In the genomic region with DNA sequence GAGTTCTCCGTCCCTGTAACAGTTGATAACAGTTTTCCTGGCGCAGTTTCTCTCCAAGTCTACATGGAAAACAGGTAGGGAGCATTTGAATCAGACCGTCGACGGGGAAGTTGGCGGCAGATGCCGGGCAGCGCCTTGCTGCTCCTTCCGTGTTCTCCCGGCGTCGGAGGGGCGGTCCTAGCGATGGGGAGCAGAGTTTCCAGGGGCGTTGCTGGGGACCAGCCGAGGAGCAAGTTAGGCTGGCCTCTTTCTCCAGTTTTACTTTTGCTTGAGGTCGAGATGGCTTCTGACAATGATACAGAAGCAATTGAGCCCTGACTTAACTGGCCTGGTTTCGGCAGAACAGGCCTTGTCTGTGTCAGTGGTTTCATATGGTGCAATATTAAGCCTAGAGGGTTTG, we compare ENCODE assay signal across 9 cellular contexts. TPM values are rescaled to one million over a fixed set of nuclear protein-coding genes. Genes with fewer than 3 reads are reported as not detected.
DNase-seq lines count a peak whose midpoint lies in the region; ATAC-seq and TF ChIP-seq lines count a peak whose summit lies in the region.
"Not testable (repeated sequence)": the region's sequence is repeated elsewhere in the genome, so short reads cannot be mapped to it uniquely, and the experiment has no call there.
"Had no signal": no experiment of that assay in that cellular context is flagged by ENCODE, and none has a peak within 500 bp of the region (broad histone marks: within the 10 kb centered on the region; RNA-seq: fewer than 3 reads in every experiment).

No MANE protein-coding gene starts in this region.

- not testable (repeated sequence) for H3K9me3 Mint-ChIP-seq in activated naive CD4-positive, alpha-beta T cell treated with anti-CD3 and anti-CD28 coated beads, Interleukin-2, amount 50 U/mL, for 72 hours; naive thymus-derived CD8-positive, alpha-beta T cell

- DNase-seq in G401 (ENCODE audit: low spot score) (peak; percentile 3), fibroblast of the aortic adventitia (ENCODE audit: low read depth) (peak; percentile 20)
- DNase-seq in Panc1 (ENCODE audit: low read depth, low spot score); thoracic aorta (ENCODE audit: low spot score): not testable (repeated sequence)
- DNase-seq in activated naive CD4-positive, alpha-beta T cell treated with anti-CD3 and anti-CD28 coated beads, Interleukin-2, amount 50 U/mL, for 72 hours (ENCODE audit: low spot score in 2 of 2) = peak in 1 of 2 donors; percentile 4
- DNase-seq in naive thymus-derived CD8-positive, alpha-beta T cell = peak in 2 of 10 donors; percentile 0 to 25

- H3K9me3 ChIP-seq in Panc1 (ENCODE audit: control insufficient read depth, insufficient read depth, low read depth, low read length); thoracic aorta: not testable (repeated sequence)

- H3K4me1 Mint-ChIP-seq in naive thymus-derived CD8-positive, alpha-beta T cell = peaks cover 2 to 19% (median 14%) of the 10 kb centered on the region in 4 donors

- peak overlapping the region; percentile 79 to 92 (median 88) for H3K4me3 Mint-ChIP-seq in naive thymus-derived CD8-positive, alpha-beta T cell

- H3K36me3 ChIP-seq in Panc1 (ENCODE audit: control insufficient read depth, insufficient read depth, low read length); thoracic aorta: not testable (repeated sequence)

- TF ChIP-seq CTCF in Panc1 (IDR thresholded peaks at IDR 0.05); fibroblast of the aortic adventitia (IDR thresholded peaks at IDR 0.05; ENCODE audit: insufficient read depth, low read length); thoracic aorta (IDR thresholded peaks at IDR 0.05): not testable (repeated sequence)

- POLR2A ChIA-PET in Panc1 (lab: Charles Lee); naive thymus-derived CD8-positive, alpha-beta T cell (lab: Charles Lee): not testable (repeated sequence)

- H3K4me3 ChIP-seq in Panc1 (ENCODE audit: low read depth in 2 of 2, low read length in 2 of 2) (peak overlapping the region; percentile 42 to 47), fibroblast of the aortic adventitia (ENCODE audit: low read depth, low read length) (peak overlapping the region; percentile 61), thoracic aorta (peak overlapping the region; percentile 75)

- intact Hi-C loops in Panc1 (cut with micrococcal nuclease; ENCODE audit: unreplicated experiment) = not testable (repeated sequence)

- not testable (repeated sequence) for H3K27ac ChIP-seq in Panc1 (ENCODE audit: low read length)
- H3K27ac ChIP-seq in thoracic aorta = peak overlapping the region in 1 of 2 donors; percentile 61

- H3K27ac Mint-ChIP-seq in activated naive CD4-positive, alpha-beta T cell treated with anti-CD3 and anti-CD28 coated beads, Interleukin-2, amount 50 U/mL, for 72 hours = peak overlapping the region; percentile 79 to 89
- H3K27ac Mint-ChIP-seq in naive thymus-derived CD8-positive, alpha-beta T cell = peak overlapping the region in 9 of 10 donors; percentile 60 to 92 (median 86)

- in situ Hi-C loops in G401 (cut with HindIII; ENCODE audit: low sequenced_read_pairs); Panc1 (cut with HindIII; ENCODE audit: low pct_unique_long_range_greater_than_20kb, low sequenced_read_pairs): not testable (repeated sequence)

- CTCF ChIA-PET in Panc1 (lab: Charles Lee) = not testable (repeated sequence)

- not testable (repeated sequence) for H3K36me3 Mint-ChIP-seq in activated naive CD4-positive, alpha-beta T cell treated with anti-CD3 and anti-CD28 coated beads, Interleukin-2, amount 50 U/mL, for 72 hours; naive thymus-derived CD8-positive, alpha-beta T cell

- H3K27me3 ChIP-seq in Panc1 (ENCODE audit: control insufficient read depth, insufficient read depth, low read length); thoracic aorta (replicated peaks; ENCODE audit: insufficient read depth): not testable (repeated sequence)

- BruUV-seq in Panc1 (replicated peaks; lab: Mats Ljungman, UMichigan) = not testable (repeated sequence)

- not testable (repeated sequence) for H3K27me3 Mint-ChIP-seq in naive thymus-derived CD8-positive, alpha-beta T cell

- not testable (repeated sequence) for H3K4me1 ChIP-seq in Panc1 (ENCODE audit: control insufficient read depth, insufficient read depth, low read length); thoracic aorta (ENCODE audit: control insufficient read depth in 1 of 2, low read depth in 2 of 2)

- peak; percentile 45 for ATAC-seq in GM21526 (IDR thresholded peaks at IDR 0.05; ENCODE audit: low FRiP score, unreplicated experiment)
- ATAC-seq in HG03196 (IDR thresholded peaks at IDR 0.05; ENCODE audit: unreplicated experiment) = peak; percentile 55
- peak; percentile 64 for ATAC-seq in Panc1
- peak; percentile 46 to 52 for ATAC-seq in activated naive CD4-positive, alpha-beta T cell treated with anti-CD3 and anti-CD28 coated beads, Interleukin-2, amount 50 U/mL, for 72 hours
- ATAC-seq in naive thymus-derived CD8-positive, alpha-beta T cell = peak in 1 of 2 donors; percentile 26
- ATAC-seq in thoracic aorta (ENCODE audit: insufficient number of reproducible peaks, low FRiP score, low read depth) = not testable (repeated sequence)

RNA-seq across cellular contexts. Expression of gene NUTM2F, which starts 46.7 kb away (rescaled TPM):
- total RNA-seq in G401 (2014; rRNA removed; shearing (Covaris generic)) = not detected in 2 replicates
- total RNA-seq in Panc1 (2021; ENCODE audit: unreplicated experiment) (not detected), fibroblast of the aortic adventitia (ENCODE audit: low replicate concordance) (not detected in 2 replicates), thoracic aorta (not detected)
- not detected for polyA plus RNA-seq in Panc1 (2012; ENCODE audit: insufficient read length)
- not detected for total RNA-seq in activated naive CD4-positive, alpha-beta T cell treated with anti-CD3 and anti-CD28 coated beads, Interleukin-2, amount 50 U/mL, for 72 hours
- total RNA-seq in naive thymus-derived CD8-positive, alpha-beta T cell = not detected
- not detected for polyA plus RNA-seq in naive thymus-derived CD8-positive, alpha-beta T cell
- total RNA-seq: T-helper 2 cell treated with Interferon-gamma antibody and Interleukin-4, amounts not matched to agents 100 ng/mL and 5 ng/mL, for 36 hours had no signal
